Comparison of ENCODE assay signal across 15 cellular contexts in genomic region chr17:18626152-18626870, GRCh38. TPM values are rescaled to one million over a fixed set of nuclear protein-coding genes. Genes with fewer than 3 reads are reported as not detected.
DNase-seq lines count a peak whose midpoint lies in the region; ATAC-seq and TF ChIP-seq lines count a peak whose summit lies in the region.
"Had no signal": no experiment of that assay in that cellular context is flagged by ENCODE, and none has a peak within 500 bp of the region (broad histone marks: within the 10 kb centered on the region; RNA-seq: fewer than 3 reads in every experiment).

No MANE protein-coding gene starts in this region.

- H3K4me3 Mint-ChIP-seq in WTC11: no peak overlapping the region
- H3K4me3 Mint-ChIP-seq in activated CD8-positive, alpha-beta T cell treated with anti-CD3 and anti-CD28 coated beads, Interleukin-2, amount 10 ng/mL, durations not matched to agents 7 days and 5 days: no peak overlapping the region

- H3K4me1 Mint-ChIP-seq in WTC11: no peaks in the 10 kb centered on the region
- H3K4me1 Mint-ChIP-seq in activated CD8-positive, alpha-beta T cell treated with anti-CD3 and anti-CD28 coated beads, Interleukin-2, amount 10 ng/mL, durations not matched to agents 7 days and 5 days (ENCODE audit: low read depth): peaks cover 10% of the 10 kb centered on the region

- peaks cover 19% of the 10 kb centered on the region for H3K9me3 Mint-ChIP-seq in WTC11
- H3K9me3 Mint-ChIP-seq in activated CD8-positive, alpha-beta T cell treated with anti-CD3 and anti-CD28 coated beads, Interleukin-2, amount 10 ng/mL, durations not matched to agents 7 days and 5 days (ENCODE audit: insufficient read depth): no peaks in the 10 kb centered on the region

- H3K4me3 ChIP-seq in GM12875 (ENCODE audit: low read depth, low read length): peak overlapping the region; percentile 15
- peak overlapping the region; percentile 30 for H3K4me3 ChIP-seq in lower lobe of right lung
- H3K4me3 ChIP-seq in aorta (ENCODE audit: low read length in 2 of 2): no peak overlapping the region
- H3K4me3 ChIP-seq: colonic mucosa had no signal

- ATAC-seq in WTC11 (no peak), lower lobe of right lung (no peak), aorta (ENCODE audit: low FRiP score) (no peak)
- ATAC-seq in activated CD8-positive, alpha-beta T cell treated with anti-CD3 and anti-CD28 coated beads, Interleukin-2, amount 10 ng/mL, durations not matched to agents 7 days and 5 days: no peak

- CTCF ChIA-PET in WTC11 (lab: Charles Lee): interaction anchor here (0.6 to 1.1 kb wide), 5 partner anchors 168 to 326 kb away, joined by 3 to 8 read pairs (median 4); partner anchors contain the start of genes PRPSAP2 and SLC5A10
- CTCF ChIA-PET in activated CD8-positive, alpha-beta T cell treated with anti-CD3 and anti-CD28 coated beads, Interleukin-2, amount 10 ng/mL, durations not matched to agents 7 days and 5 days (lab: Charles Lee): interaction anchor here (0.6 to 2.0 kb wide), 16 partner anchors 66 to 695 kb away, joined by 3 to 8 read pairs (median 4); no protein-coding TSS in a partner anchor

- peaks cover 3% of the 10 kb centered on the region for H3K27me3 ChIP-seq in lower lobe of right lung (ENCODE audit: low read depth)
- no peaks in the 10 kb centered on the region for H3K27me3 ChIP-seq in aorta (ENCODE audit: control insufficient read depth in 1 of 2, insufficient read depth in 2 of 2, low read length in 1 of 2)
- H3K27me3 ChIP-seq: colonic mucosa, gastrocnemius medialis, upper lobe of left lung had no signal

- no peaks in the 10 kb centered on the region for H3K36me3 ChIP-seq in lower lobe of right lung
- no peaks in the 10 kb centered on the region for H3K36me3 ChIP-seq in aorta (ENCODE audit: control insufficient read depth in 1 of 2, insufficient read depth in 2 of 2, low read length in 1 of 2)
- H3K36me3 ChIP-seq: colonic mucosa, gastrocnemius medialis, upper lobe of left lung had no signal

- WGBS in aorta, 2 donors: 82 to 85% methylated on average over 12 of the region's 12 CpGs

- DNase-seq in Ammon's horn (ENCODE audit: low spot score) (peak; percentile 4), WTC11 (ENCODE audit: low spot score) (no peak), lower lobe of right lung (no peak), aorta (no peak), NCI-H526 (lab: John Stamatoyannopoulos, UW) (no peak), COR-L47 (lab: John Stamatoyannopoulos, UW) (no peak)
- DNase-seq in activated CD8-positive, alpha-beta T cell treated with anti-CD3 and anti-CD28 coated beads, Interleukin-2, amount 10 ng/mL, durations not matched to agents 7 days and 5 days: no peak

- peak overlapping the region; percentile 54; the same call in 1 of the 2 replicates for H3K27ac Mint-ChIP-seq in WTC11
- no peak overlapping the region for H3K27ac Mint-ChIP-seq in activated CD8-positive, alpha-beta T cell treated with anti-CD3 and anti-CD28 coated beads, Interleukin-2, amount 10 ng/mL, durations not matched to agents 7 days and 5 days

- no peak for TF ChIP-seq CTCF in GM12875 (IDR thresholded peaks at IDR 0.05; ENCODE audit: borderline replicate concordance, insufficient read depth, low read depth, low read length)
- TF ChIP-seq CTCF in WTC11 (IDR thresholded peaks at IDR 0.05): no peak
- no peak for TF ChIP-seq CTCF in lower lobe of right lung (IDR thresholded peaks at IDR 0.05)

- peaks cover 13% of the 10 kb centered on the region for H3K36me3 Mint-ChIP-seq in WTC11
- no peaks in the 10 kb centered on the region for H3K36me3 Mint-ChIP-seq in activated CD8-positive, alpha-beta T cell treated with anti-CD3 and anti-CD28 coated beads, Interleukin-2, amount 10 ng/mL, durations not matched to agents 7 days and 5 days (ENCODE audit: low read depth)
- H3K36me3 Mint-ChIP-seq: CD14-positive monocyte had no signal

- H3K9me3 ChIP-seq in lower lobe of right lung: no peaks in the 10 kb centered on the region
- H3K9me3 ChIP-seq in aorta (ENCODE audit: control insufficient read depth, low read length): no peaks in the 10 kb centered on the region
- H3K9me3 ChIP-seq: colonic mucosa, gastrocnemius medialis, upper lobe of left lung had no signal

- H3K27ac ChIP-seq in lower lobe of right lung (no peak overlapping the region), aorta (ENCODE audit: low read depth in 1 of 2, low read length in 2 of 2) (no peak overlapping the region)
- H3K27ac ChIP-seq: colonic mucosa had no signal

- H3K27me3 Mint-ChIP-seq in WTC11 (ENCODE audit: low read depth): no peaks in the 10 kb centered on the region
- peaks cover 7% of the 10 kb centered on the region for H3K27me3 Mint-ChIP-seq in activated CD8-positive, alpha-beta T cell treated with anti-CD3 and anti-CD28 coated beads, Interleukin-2, amount 10 ng/mL, durations not matched to agents 7 days and 5 days (ENCODE audit: low read depth)

- intact Hi-C loops in lower lobe of right lung (cut with DNase I): no loop called here
- intact Hi-C loops in aorta (cut with DNase I): no loop called here

- no peaks in the 10 kb centered on the region for H3K4me1 ChIP-seq in lower lobe of right lung
- H3K4me1 ChIP-seq in aorta (ENCODE audit: control insufficient read depth in 1 of 2, insufficient read depth in 2 of 2, low read length in 2 of 2): no peaks in the 10 kb centered on the region
- H3K4me1 ChIP-seq: colonic mucosa had no signal

- POLR2A ChIA-PET in WTC11 (lab: Charles Lee): no interaction called here
- POLR2A ChIA-PET in activated CD8-positive, alpha-beta T cell treated with anti-CD3 and anti-CD28 coated beads, Interleukin-2, amount 10 ng/mL, durations not matched to agents 7 days and 5 days (lab: Charles Lee): no interaction called here

TF ChIP-seq in WTC11, 78 proteins besides CTCF, POLR2A, EP300 and RAD21 (continues in another document):
- no peak for TF ChIP-seq ZBTB21 (CRISPR knock-in tag; IDR thresholded peaks at IDR 0.05; ENCODE audit: borderline replicate concordance)
- TF ChIP-seq ATF6 (CRISPR knock-in tag; IDR thresholded peaks at IDR 0.05): no peak
- no peak for TF ChIP-seq PREB (CRISPR knock-in tag; IDR thresholded peaks at IDR 0.05; ENCODE audit: borderline replicate concordance)
- no peak for TF ChIP-seq TEAD4 (CRISPR knock-in tag; IDR thresholded peaks at IDR 0.05)
- TF ChIP-seq AR (CRISPR knock-in tag; IDR thresholded peaks at IDR 0.05): no peak
- no peak for TF ChIP-seq NR3C1 (CRISPR knock-in tag; conservative IDR thresholded peaks at IDR 0.05; ENCODE audit: low read depth)
- TF ChIP-seq JAZF1 (CRISPR knock-in tag; IDR thresholded peaks at IDR 0.05): no peak

RNA-seq across cellular contexts. Expression of gene TBC1D28, which starts 17.9 kb away (rescaled TPM):
- 0.09 to 0.15 TPM in 2 of 3 replicates, not detected in the other for total RNA-seq in WTC11 (2021)
- not detected for total RNA-seq in lower lobe of right lung
- not detected for total RNA-seq in aorta
- polyA plus RNA-seq in aorta: not detected
- total RNA-seq in activated CD8-positive, alpha-beta T cell treated with anti-CD3 and anti-CD28 coated beads, Interleukin-2, amount 10 ng/mL, durations not matched to agents 7 days and 5 days: not detected
- total RNA-seq: colonic mucosa, gastrocnemius medialis, left ventricle myocardium superior, M059J, RPMI7951, upper lobe of left lung had no signal
- polyA plus RNA-seq: CD14-positive monocyte had no signal

RNA-seq across cellular contexts. Expression of gene FOXO3B, which starts 55.8 kb away (rescaled TPM):
- total RNA-seq in WTC11 (2021) (9.9 to 11.9 TPM (median 10.7 TPM) in 3 replicates), lower lobe of right lung (1.9 TPM), aorta (1 to 10 TPM; 3.5 to 5.2 TPM)
- under 1 TPM in 1 of 2 donors, not detected in 1; 0.95 TPM for polyA plus RNA-seq in aorta
- total RNA-seq in activated CD8-positive, alpha-beta T cell treated with anti-CD3 and anti-CD28 coated beads, Interleukin-2, amount 10 ng/mL, durations not matched to agents 7 days and 5 days: 1 to 10 TPM; 4.4 to 5.8 TPM
- polyA plus RNA-seq: CD14-positive monocyte had no signal

Comparison
In these comparisons a context has a peak if more than half of its experiments do, and no peak if none do; other contexts are left out.
1. H3K4me3 ChIP-seq: peak in GM12875 (single experiment) and lower lobe of right lung (single experiment); none in aorta (0 of 2).